1 cellular context compared by ENCODE assay signal in genomic region chr11:67355023-67355793, GRCh38.
TF ChIP-seq lines count a peak whose summit lies in the region.

No MANE protein-coding gene starts in this region.

TF ChIP-seq in H1, 55 proteins besides CTCF, POLR2A, EP300 and RAD21:
- no peak for TF ChIP-seq SP4 (IDR thresholded peaks at IDR 0.05; ENCODE audit: low read length)
- no peak for TF ChIP-seq FOSL1 (IDR thresholded peaks at IDR 0.05; ENCODE audit: insufficient read depth, low read depth, low read length)
- no peak for TF ChIP-seq GABPA (IDR thresholded peaks at IDR 0.05; ENCODE audit: borderline replicate concordance, insufficient read depth, low read length)
- TF ChIP-seq GTF2F1 (IDR thresholded peaks at IDR 0.05; ENCODE audit: borderline replicate concordance, low read depth, low read length): no peak
- TF ChIP-seq KDM1A (IDR thresholded peaks at IDR 0.05; ENCODE audit: borderline replicate concordance, low read length): no peak
- TF ChIP-seq TCF12 (IDR thresholded peaks at IDR 0.05; ENCODE audit: low read depth, low read length): no peak
- no peak for TF ChIP-seq TAF7 (optimal IDR thresholded peaks at IDR 0.05; ENCODE audit: borderline replicate concordance, low read depth, low read length)
- no peak for TF ChIP-seq NRF1 (IDR thresholded peaks at IDR 0.05; ENCODE audit: low read depth, low read length)
- no peak for TF ChIP-seq RFX5 (IDR thresholded peaks at IDR 0.05; ENCODE audit: borderline replicate concordance, low read depth, low read length)
